18 cellular contexts compared by ENCODE assay signal in genomic region chr11:114304969-114305368, GRCh38. TPM values are rescaled to one million over a fixed set of nuclear protein-coding genes. Genes with fewer than 3 reads are reported as not detected.
"Had no signal": no experiment of that assay in that cellular context is flagged by ENCODE, and none has a peak within 500 bp of the region (broad histone marks: within the 10 kb centered on the region; RNA-seq: fewer than 3 reads in every experiment).

No MANE protein-coding gene starts in this region.

- H3K4me1 ChIP-seq: body of pancreas, parathyroid adenoma had no signal

- H3K36me3 ChIP-seq: WERI-Rb-1 had no signal

- H3K27me3 ChIP-seq: body of pancreas had no signal

- H3K27ac Mint-ChIP-seq: activated CD4-positive, alpha-beta memory T cell treated with anti-CD3 and anti-CD28 coated beads, Interleukin-2, amount 10 ng/mL, durations not matched to agents 7 days and 5 days; activated CD4-positive, alpha-beta T cell treated with anti-CD3 and anti-CD28 coated beads for 36 hours; activated naive CD4-positive, alpha-beta T cell treated with anti-CD3 and anti-CD28 coated beads, Interleukin-2, amount 10 ng/mL, durations not matched to agents 7 days and 5 days; activated T-cell treated with anti-CD3 and anti-CD28 coated beads, Interleukin-2, amount 50 U/mL, for 24 hours; naive thymus-derived CD8-positive, alpha-beta T cell; T-helper 1 cell treated with Interleukin-12 subunit alpha and Interleukin-12 subunit beta and Interleukin-4 antibody, amounts not matched to agents 30 μg/mL and 1 μg/mL, for 36 hours; type B pancreatic cell had no signal

- H3K4me1 Mint-ChIP-seq: activated CD4-positive, alpha-beta memory T cell treated with anti-CD3 and anti-CD28 coated beads, Interleukin-2, amount 10 ng/mL, durations not matched to agents 7 days and 5 days; central memory CD8-positive, alpha-beta T cell had no signal

- ATAC-seq: activated CD4-positive, alpha-beta T cell treated with anti-CD3 and anti-CD28 coated beads for 36 hours; body of pancreas; gastroesophageal sphincter; naive thymus-derived CD8-positive, alpha-beta T cell had no signal

- H3K4me3 ChIP-seq: body of pancreas, mucosa of descending colon had no signal

- H3K27ac ChIP-seq: body of pancreas, gastroesophageal sphincter, parathyroid adenoma, WERI-Rb-1 had no signal

- H3K9ac ChIP-seq: parathyroid adenoma had no signal

- DNase-seq: activated CD4-positive, alpha-beta memory T cell treated with anti-CD3 and anti-CD28 coated beads, Interleukin-2, amount 10 ng/mL, durations not matched to agents 7 days and 5 days; activated CD4-positive, alpha-beta T cell treated with anti-CD3 and anti-CD28 coated beads for 36 hours; activated naive CD4-positive, alpha-beta T cell treated with anti-CD3 and anti-CD28 coated beads, Interleukin-2, amount 10 ng/mL, durations not matched to agents 7 days and 5 days; activated T-cell treated with anti-CD3 and anti-CD28 coated beads, Interleukin-2, amount 50 U/mL, for 24 hours; body of pancreas; cortex of kidney; effector CD4-positive, alpha-beta T cell; mucosa of descending colon; naive thymus-derived CD8-positive, alpha-beta T cell; small intestine; stimulated activated CD4-positive, alpha-beta T cell treated with anti-CD3 and anti-CD28 coated beads, Interleukin-4, amount 100 ng/mL, for 24 hours; stimulated activated naive CD4-positive, alpha-beta T cell; WERI-Rb-1 had no signal

- H3K79me2 ChIP-seq: parathyroid adenoma had no signal

- H3K9me3 ChIP-seq: mucosa of descending colon had no signal

- H2AFZ ChIP-seq: parathyroid adenoma had no signal

- H3K4me3 Mint-ChIP-seq: activated CD4-positive, alpha-beta memory T cell treated with anti-CD3 and anti-CD28 coated beads, Interleukin-2, amount 10 ng/mL, durations not matched to agents 7 days and 5 days; activated CD4-positive, alpha-beta T cell treated with anti-CD3 and anti-CD28 coated beads for 36 hours; activated naive CD4-positive, alpha-beta T cell treated with anti-CD3 and anti-CD28 coated beads, Interleukin-2, amount 10 ng/mL, durations not matched to agents 7 days and 5 days; activated T-cell treated with anti-CD3 and anti-CD28 coated beads, Interleukin-2, amount 50 U/mL, for 24 hours; central memory CD8-positive, alpha-beta T cell; naive thymus-derived CD8-positive, alpha-beta T cell; T-helper 1 cell treated with Interleukin-12 subunit alpha and Interleukin-12 subunit beta and Interleukin-4 antibody, amounts not matched to agents 30 μg/mL and 1 μg/mL, for 36 hours; type B pancreatic cell had no signal

RNA-seq across cellular contexts. Expression of gene NNMT, which starts 8.8 kb away (rescaled TPM):
- total RNA-seq: activated CD4-positive, alpha-beta memory T cell treated with anti-CD3 and anti-CD28 coated beads, Interleukin-2, amount 10 ng/mL, durations not matched to agents 7 days and 5 days; activated CD4-positive, alpha-beta T cell treated with anti-CD3 and anti-CD28 coated beads for 36 hours; naive thymus-derived CD8-positive, alpha-beta T cell had no signal
- polyA plus RNA-seq: naive thymus-derived CD8-positive, alpha-beta T cell had no signal
